ENCODE assay signal across 12 cellular contexts in the genomic region with DNA sequence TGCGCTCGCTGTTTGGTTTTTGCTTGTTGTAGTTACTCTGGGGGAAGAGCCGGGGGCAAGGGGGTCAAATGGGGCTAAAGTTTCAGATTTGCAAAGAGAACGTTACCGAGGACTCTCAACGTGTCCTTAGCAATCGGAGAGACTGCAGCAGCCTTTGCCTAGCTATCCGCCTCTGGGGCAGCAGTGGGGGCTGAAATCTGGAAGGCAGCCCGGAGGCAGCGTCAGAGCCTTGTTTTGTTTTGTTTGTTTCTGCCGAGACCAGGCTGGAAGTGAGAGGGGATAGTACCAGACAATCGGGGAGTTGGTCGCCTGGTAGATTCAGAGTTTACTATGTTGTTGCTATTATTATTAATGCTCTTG. TPM values are rescaled to one million over a fixed set of nuclear protein-coding genes. Genes with fewer than 3 reads are reported as not detected.
DNase-seq lines count a peak whose midpoint lies in the region; ATAC-seq and TF ChIP-seq lines count a peak whose summit lies in the region.
"Had no signal": no experiment of that assay in that cellular context is flagged by ENCODE, and none has a peak within 500 bp of the region (broad histone marks: within the 10 kb centered on the region; RNA-seq: fewer than 3 reads in every experiment).

No MANE protein-coding gene starts in this region.

- H3K27ac ChIP-seq in breast epithelium: no peak overlapping the region
- no peak overlapping the region for H3K27ac ChIP-seq in CD4-positive, alpha-beta T cell (ENCODE audit: low read depth, low read length)

- peaks cover 48% of the 10 kb centered on the region for H3K27me3 Mint-ChIP-seq in CD4-positive, alpha-beta T cell

- CTCF ChIA-PET in CD4-positive, alpha-beta T cell (lab: Charles Lee): no interaction called here

- no peaks in the 10 kb centered on the region for H3K4me1 Mint-ChIP-seq in CD4-positive, alpha-beta T cell (ENCODE audit: low read depth)
- H3K4me1 Mint-ChIP-seq: central memory CD8-positive, alpha-beta T cell had no signal

- no peaks in the 10 kb centered on the region for H3K9me3 Mint-ChIP-seq in CD4-positive, alpha-beta T cell
- H3K9me3 Mint-ChIP-seq: central memory CD8-positive, alpha-beta T cell had no signal

- H3K4me2 ChIP-seq in skeletal muscle satellite cell (ENCODE audit: low read length): peak overlapping the region; percentile 23

- H3K4me3 ChIP-seq in breast epithelium (peak overlapping the region; percentile 37 to 60 (median 44)), iPS-18c (ENCODE audit: insufficient read depth, low read depth, low read length) (peak overlapping the region; percentile 68; the same call in 1 of the 2 replicates), skeletal muscle satellite cell (ENCODE audit: low read length) (peak overlapping the region; percentile 62)

- H3K27me3 ChIP-seq in breast epithelium (peaks cover 0 to 23% of the 10 kb centered on the region in 2 donors), skeletal muscle satellite cell (ENCODE audit: control insufficient read depth, insufficient read depth, low read length) (peaks cover 40% of the 10 kb centered on the region)
- H3K27me3 ChIP-seq in CD4-positive, alpha-beta T cell (ENCODE audit: control insufficient read depth, insufficient read depth, low read length): peaks cover 29% of the 10 kb centered on the region

- intact Hi-C loops in breast epithelium (cut with DNase I; ENCODE audit: low total_unique reads): no loop called here
- intact Hi-C loops in CD4-positive, alpha-beta T cell (cut with DNase I, micrococcal nuclease): no loop called here

- TF ChIP-seq CTCF in GM20000 (IDR thresholded peaks at IDR 0.05; ENCODE audit: extremely low read depth, missing control alignments) (no peak), breast epithelium (IDR thresholded peaks at IDR 0.05) (no peak), GM10266 (IDR thresholded peaks at IDR 0.05; ENCODE audit: control insufficient read depth, insufficient read depth, low read depth, missing control alignments) (no peak)
- TF ChIP-seq CTCF in CD4-positive, alpha-beta T cell (IDR thresholded peaks at IDR 0.05): no peak

- H3K9me3 ChIP-seq in breast epithelium: no peaks in the 10 kb centered on the region
- no peaks in the 10 kb centered on the region for H3K9me3 ChIP-seq in iPS-18c (ENCODE audit: control insufficient read depth, insufficient read depth, low read length)
- H3K9me3 ChIP-seq in skeletal muscle satellite cell (replicated peaks; ENCODE audit: low read length): no peaks in the 10 kb centered on the region
- H3K9me3 ChIP-seq in CD4-positive, alpha-beta T cell (ENCODE audit: control insufficient read depth, low read length): no peaks in the 10 kb centered on the region

- no peak for ATAC-seq in CD4-positive, alpha-beta T cell (ENCODE audit: poor library complexity)
- no peak for ATAC-seq in GM21367 (IDR thresholded peaks at IDR 0.05; ENCODE audit: unreplicated experiment)

- peak; percentile 13 for DNase-seq in GM20000 (ENCODE audit: low spot score)
- DNase-seq in breast epithelium (ENCODE audit: low spot score in 2 of 2): no peak
- DNase-seq in CD4-positive, alpha-beta T cell: no peak
- no peak for DNase-seq in GM10266 (ENCODE audit: extremely low spot score)
- no peak for DNase-seq in DMS 273 (lab: John Stamatoyannopoulos, UW; ENCODE audit: unreplicated experiment)
- DNase-seq: GOT3, left cardiac atrium had no signal

- H3K4me3 Mint-ChIP-seq in CD4-positive, alpha-beta T cell: no peak overlapping the region
- H3K4me3 Mint-ChIP-seq: central memory CD8-positive, alpha-beta T cell had no signal

- POLR2A ChIA-PET in CD4-positive, alpha-beta T cell (lab: Charles Lee): no interaction called here

- H3K9ac ChIP-seq in skeletal muscle satellite cell (ENCODE audit: low read depth, low read length): no peak overlapping the region

- no peak overlapping the region for H3K27ac Mint-ChIP-seq in CD4-positive, alpha-beta T cell

- H3K36me3 ChIP-seq in breast epithelium: no peaks in the 10 kb centered on the region
- no peaks in the 10 kb centered on the region for H3K36me3 ChIP-seq in skeletal muscle satellite cell (ENCODE audit: insufficient read depth, low read length)

- H3K36me3 Mint-ChIP-seq in CD4-positive, alpha-beta T cell (ENCODE audit: low read depth): no peaks in the 10 kb centered on the region

- TF ChIP-seq POLR2A in breast epithelium (IDR thresholded peaks at IDR 0.05): no peak

- H3K4me1 ChIP-seq in breast epithelium (peaks cover 0 to 5% of the 10 kb centered on the region in 2 donors), skeletal muscle satellite cell (ENCODE audit: control insufficient read depth, insufficient read depth, low read length) (peaks cover 11% of the 10 kb centered on the region)

RNA-seq across cellular contexts. Expression of a gene that starts 1.2 kb away (rescaled TPM):
- total RNA-seq in breast epithelium: 10 to 100 TPM in 1 of 3 donors, 1 to 10 TPM in 1, under 1 TPM in 1; 0.66 to 18.1 (median 1.2) TPM
- under 0.01 and 0.22 TPM in 2 replicates for total RNA-seq in skeletal muscle satellite cell (2012; rRNA removed)
- total RNA-seq in CD4-positive, alpha-beta T cell: under 1 TPM; 0.16 to 0.39 TPM
- total RNA-seq: SK-MEL-5 had no signal
